In genomic region chr6:5866547-5867051, GRCh38 we compare ENCODE assay signal across 9 cellular contexts.
DNase-seq lines count a peak whose midpoint lies in the region; ATAC-seq and TF ChIP-seq lines count a peak whose summit lies in the region.
"Had no signal": no experiment of that assay in that cellular context is flagged by ENCODE, and none has a peak within 500 bp of the region (broad histone marks: within the 10 kb centered on the region; RNA-seq: fewer than 3 reads in every experiment).

No MANE protein-coding gene starts in this region.

- peaks cover 2 to 12% (median 7%) of the 10 kb centered on the region in 8 donors for H3K9me3 Mint-ChIP-seq in CD4-positive, alpha-beta memory T cell
- peaks cover 1 to 5% of the 10 kb centered on the region in 2 donors for H3K9me3 Mint-ChIP-seq in activated T-cell treated with anti-CD3 and anti-CD28 coated beads, Interleukin-2, amount 50 U/mL, for 72 hours
- H3K9me3 Mint-ChIP-seq in type B pancreatic cell, result peaks cover 7% of the 10 kb centered on the region

- peak overlapping the region; percentile 76 to 89 (median 87) for H3K4me3 Mint-ChIP-seq in CD4-positive, alpha-beta memory T cell
- peak overlapping the region; percentile 68 to 84 for H3K4me3 Mint-ChIP-seq in activated T-cell treated with anti-CD3 and anti-CD28 coated beads, Interleukin-2, amount 50 U/mL, for 72 hours
- H3K4me3 Mint-ChIP-seq in type B pancreatic cell, result peak overlapping the region; percentile 59
- H3K4me3 Mint-ChIP-seq: dendritic cell treated with granulocyte-macrophage colony-stimulating factor and Interleukin-4, amounts not matched to agents 40 ng/mL and 50 ng/mL, for 4 days had no signal

- CTCF ChIA-PET in CD4-positive, alpha-beta memory T cell (lab: Charles Lee; ENCODE audit: partially characterized antibody), result interaction anchor here (1.0 to 2.6 kb wide), 3 partner anchors 18 to 34 kb away, joined by 3 to 8 read pairs (median 8); no protein-coding TSS in a partner anchor

- no peaks in the 10 kb centered on the region for H3K27me3 Mint-ChIP-seq in CD4-positive, alpha-beta memory T cell
- no peaks in the 10 kb centered on the region for H3K27me3 Mint-ChIP-seq in activated T-cell treated with anti-CD3 and anti-CD28 coated beads, Interleukin-2, amount 50 U/mL, for 72 hours (ENCODE audit: low read depth)
- H3K27me3 Mint-ChIP-seq in type B pancreatic cell, result peaks cover 8% of the 10 kb centered on the region

- H3K27ac ChIP-seq in CD4-positive, alpha-beta memory T cell (ENCODE audit: low read depth, low read length), result peak overlapping the region; percentile 74

- peak overlapping the region; percentile 59 to 70 for H3K4me3 ChIP-seq in CD4-positive, alpha-beta memory T cell (ENCODE audit: low read length in 2 of 2)
- H3K4me3 ChIP-seq in MG63 (no peak overlapping the region), kidney epithelial cell (ENCODE audit: low read depth, low read length) (peak overlapping the region; percentile 8)

- H3K27ac Mint-ChIP-seq in CD4-positive, alpha-beta memory T cell, result peak overlapping the region; percentile 89 to 99 (median 97)
- H3K27ac Mint-ChIP-seq in activated T-cell treated with anti-CD3 and anti-CD28 coated beads, Interleukin-2, amount 50 U/mL, for 72 hours, result peak overlapping the region; percentile 87
- peak overlapping the region; percentile 19 for H3K27ac Mint-ChIP-seq in type B pancreatic cell
- H3K27ac Mint-ChIP-seq: dendritic cell treated with granulocyte-macrophage colony-stimulating factor and Interleukin-4, amounts not matched to agents 40 ng/mL and 50 ng/mL, for 4 days had no signal

- peaks cover 3 to 10% of the 10 kb centered on the region in 2 donors for H3K36me3 Mint-ChIP-seq in CD4-positive, alpha-beta memory T cell
- peaks cover 2 to 10% of the 10 kb centered on the region in 2 donors for H3K36me3 Mint-ChIP-seq in activated T-cell treated with anti-CD3 and anti-CD28 coated beads, Interleukin-2, amount 50 U/mL, for 72 hours (ENCODE audit: insufficient read depth in 2 of 2)
- H3K36me3 Mint-ChIP-seq in type B pancreatic cell, result no peaks in the 10 kb centered on the region

- peak; percentile 60 to 68 for ATAC-seq in activated T-cell treated with anti-CD3 and anti-CD28 coated beads, Interleukin-2, amount 50 U/mL, for 72 hours (replicated peaks in 1 of 2)
- ATAC-seq in GM19463 (IDR thresholded peaks at IDR 0.05; ENCODE audit: unreplicated experiment), result no peak

- H3K4me1 Mint-ChIP-seq in CD4-positive, alpha-beta memory T cell, result peaks cover 49 to 64% (median 54%) of the 10 kb centered on the region in 4 donors
- peaks cover 51% of the 10 kb centered on the region for H3K4me1 Mint-ChIP-seq in activated T-cell treated with anti-CD3 and anti-CD28 coated beads, Interleukin-2, amount 50 U/mL, for 72 hours (ENCODE audit: low read depth)
- peaks cover 10% of the 10 kb centered on the region for H3K4me1 Mint-ChIP-seq in type B pancreatic cell (ENCODE audit: unreplicated experiment)

- no peak for TF ChIP-seq CTCF in kidney epithelial cell (IDR thresholded peaks at IDR 0.05; ENCODE audit: insufficient read depth, low read length, poor library complexity, severe bottlenecking)
- TF ChIP-seq CTCF in type B pancreatic cell (conservative IDR thresholded peaks at IDR 0.05), result no peak

- H3K27me3 ChIP-seq in CD4-positive, alpha-beta memory T cell (ENCODE audit: insufficient read depth, low read length), result no peaks in the 10 kb centered on the region
- H3K27me3 ChIP-seq in MG63 (no peaks in the 10 kb centered on the region), kidney epithelial cell (ENCODE audit: control insufficient read depth, insufficient read depth, low read length) (no peaks in the 10 kb centered on the region)

- peak; percentile 38 to 50 (median 40) for DNase-seq in CD4-positive, alpha-beta memory T cell
- peak; percentile 51 for DNase-seq in MG63
- no peak for DNase-seq in activated T-cell treated with anti-CD3 and anti-CD28 coated beads, Interleukin-2, amount 50 U/mL, for 72 hours
- peak; percentile 18 for DNase-seq in kidney epithelial cell (ENCODE audit: low read depth)
- no peak for DNase-seq in type B pancreatic cell (ENCODE audit: extremely low spot score, unreplicated experiment)
- no peak for DNase-seq in activated effector memory CD4-positive, alpha-beta T cell treated with Interleukin-2 at 50 U/mL for 16 hours
- no peak for DNase-seq in GDM1 (lab: John Stamatoyannopoulos, UW)

- intact Hi-C loops in CD4-positive, alpha-beta memory T cell (cut with micrococcal nuclease), result loop anchor here (1.0 to 10.0 kb wide), 4 partner anchors 15 to 606 kb away; partner anchors contain the start of genes FARS2 and LYRM4

- peaks cover 48% of the 10 kb centered on the region for H3K4me1 ChIP-seq in CD4-positive, alpha-beta memory T cell (ENCODE audit: insufficient read depth, low read length)

- H3K9me3 ChIP-seq in CD4-positive, alpha-beta memory T cell (ENCODE audit: control insufficient read depth in 1 of 2, low read length in 2 of 2), result no peaks in the 10 kb centered on the region
- no peaks in the 10 kb centered on the region for H3K9me3 ChIP-seq in MG63

- no peaks in the 10 kb centered on the region for H3K36me3 ChIP-seq in CD4-positive, alpha-beta memory T cell (ENCODE audit: insufficient read depth, low read length)
- H3K36me3 ChIP-seq in MG63 (no peaks in the 10 kb centered on the region), kidney epithelial cell (ENCODE audit: control insufficient read depth, insufficient read depth, low read length) (no peaks in the 10 kb centered on the region)

- POLR2A ChIA-PET in CD4-positive, alpha-beta memory T cell (lab: Charles Lee; ENCODE audit: partially characterized antibody), result interaction anchor here (0.9 to 2.1 kb wide), 8 partner anchors 10 to 137 kb away, joined by 3 to 11 read pairs (median 4); no protein-coding TSS in a partner anchor

Comparison
In these comparisons a context has a peak if more than half of its experiments do, and no peak if none do; other contexts are left out.
1. DNase-seq: peak in CD4-positive, alpha-beta memory T cell (5 of 5), MG63 (single experiment) and kidney epithelial cell (single experiment); none in activated T-cell treated with anti-CD3 and anti-CD28 coated beads, Interleukin-2, amount 50 U/mL, for 72 hours (0 of 2), type B pancreatic cell (single experiment), activated effector memory CD4-positive, alpha-beta T cell treated with Interleukin-2 at 50 U/mL for 16 hours (single experiment) and GDM1 (single experiment).
2. H3K27ac Mint-ChIP-seq: peak in every context shown above with its lines; median percentile 97 in CD4-positive, alpha-beta memory T cell; 87 in activated T-cell treated with anti-CD3 and anti-CD28 coated beads, Interleukin-2, amount 50 U/mL, for 72 hours; 19 in type B pancreatic cell.
3. Peak in every context shown above with its lines, with median percentiles within 50 percentile points of each other: H3K4me3 Mint-ChIP-seq.